In the genomic region with DNA sequence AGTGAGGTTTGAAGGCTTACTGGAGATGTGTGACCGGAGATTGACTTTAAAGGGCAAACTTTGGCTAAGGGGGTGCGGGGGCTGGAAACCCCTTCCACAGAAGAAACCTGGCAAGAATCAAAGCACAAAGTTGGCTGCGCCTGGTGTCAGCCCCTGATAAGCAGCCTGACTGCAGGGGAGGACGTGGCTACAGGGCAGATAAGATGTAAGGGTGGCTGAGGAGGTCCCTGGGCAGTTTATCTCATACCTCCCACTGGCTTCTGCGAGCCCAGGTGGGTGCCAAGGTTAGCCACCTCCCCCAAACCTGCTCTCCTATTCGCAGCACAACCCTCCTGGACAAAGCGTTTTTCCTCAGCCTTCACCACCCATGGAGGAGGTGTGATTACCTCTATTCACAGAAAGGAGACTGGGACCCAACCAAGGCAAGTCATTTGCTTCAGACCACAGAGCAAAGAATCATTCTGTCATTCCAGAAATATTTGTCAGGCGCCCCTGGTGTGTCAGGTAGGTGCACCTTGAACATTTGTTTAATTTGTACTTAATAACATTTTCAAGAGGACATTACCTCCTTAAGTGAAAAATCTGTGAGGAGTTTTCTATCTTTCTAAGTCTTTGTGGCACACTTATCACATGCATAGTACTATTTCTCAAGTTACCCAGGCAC, we compare ENCODE assay signal across 15 cellular contexts.
DNase-seq lines count a peak whose midpoint lies in the region; ATAC-seq and TF ChIP-seq lines count a peak whose summit lies in the region.
"Had no signal": no experiment of that assay in that cellular context is flagged by ENCODE, and none has a peak within 500 bp of the region (broad histone marks: within the 10 kb centered on the region; RNA-seq: fewer than 3 reads in every experiment).

No MANE protein-coding gene starts in this region.

- ATAC-seq in left lobe of liver (no peak), GM21825 (IDR thresholded peaks at IDR 0.05; ENCODE audit: unreplicated experiment) (no peak)
- ATAC-seq: GM23338; stimulated activated effector memory CD8-positive, alpha-beta T cell treated with anti-CD3 and anti-CD28 coated beads, Interleukin-12 subunit alpha, Interleukin-12 subunit beta, amount 100 ng/mL, for 72 hours had no signal

- H3K9ac ChIP-seq in rectal smooth muscle tissue (ENCODE audit: low read length), result no peak overlapping the region

- H3K36me3 ChIP-seq in ascending aorta, result no peaks in the 10 kb centered on the region
- no peaks in the 10 kb centered on the region for H3K36me3 ChIP-seq in rectal smooth muscle tissue (ENCODE audit: control insufficient read depth, insufficient read depth, low read length)

- H3K4me1 ChIP-seq in ascending aorta, result peaks cover 21 to 44% of the 10 kb centered on the region in 2 donors
- H3K4me1 ChIP-seq in rectal smooth muscle tissue (ENCODE audit: control insufficient read depth, insufficient read depth, low read length), result peaks cover 11% of the 10 kb centered on the region
- H3K4me1 ChIP-seq: foreskin keratinocyte had no signal

- no peak for TF ChIP-seq CTCF in ascending aorta (IDR thresholded peaks at IDR 0.05)
- TF ChIP-seq CTCF in GM13976 (IDR thresholded peaks at IDR 0.05; ENCODE audit: borderline replicate concordance, control extremely low read depth, extremely low read depth, insufficient read depth, missing control alignments), result no peak

- no peak overlapping the region for H3K4me3 ChIP-seq in ascending aorta
- no peak overlapping the region for H3K4me3 ChIP-seq in rectal smooth muscle tissue (ENCODE audit: low read length)
- H3K4me3 ChIP-seq: GM23338 had no signal

- peak overlapping the region; percentile 47 to 73 for H3K27ac ChIP-seq in ascending aorta
- peak overlapping the region; percentile 44 for H3K27ac ChIP-seq in rectal smooth muscle tissue (ENCODE audit: low read depth, low read length)

- intact Hi-C loops in ascending aorta (cut with DNase I), result loop anchor here (5.0 kb wide), 1 partner anchor 53 kb away; no protein-coding TSS in a partner anchor

- DNase-seq in CMK (ENCODE audit: low read depth) (peak; percentile 76), ascending aorta (ENCODE audit: low spot score in 2 of 2) (no peak), left lobe of liver (ENCODE audit: low spot score) (peak; percentile 41), GM13976 (ENCODE audit: low spot score) (no peak), amniotic stem cell (lab: John Stamatoyannopoulos, UW) (no peak)
- no peak for DNase-seq in activated CD4-positive, alpha-beta T cell treated with anti-CD3 and anti-CD28 coated beads, Interleukin-2, amount 50 U/mL, for 4 hours
- DNase-seq: activated gamma-delta T cell; effector CD8-positive, alpha-beta T cell; NCI-H1092; NCI-H2171 treated with DMSO at 0.1 percent for 48 hours had no signal

- no peaks in the 10 kb centered on the region for H3K27me3 ChIP-seq in ascending aorta
- H3K27me3 ChIP-seq in rectal smooth muscle tissue (ENCODE audit: control insufficient read depth, insufficient read depth, low read length), result no peaks in the 10 kb centered on the region
- H3K27me3 ChIP-seq: foreskin keratinocyte had no signal

- H3K9me3 ChIP-seq in ascending aorta, result peaks cover 0 to 4% of the 10 kb centered on the region in 2 donors

- in situ Hi-C loops in GM13976 (cut with MboI; ENCODE audit: low sequenced_read_pairs, unreplicated experiment), result no loop called here

Comparison
In these comparisons a context has a peak if more than half of its experiments do, and no peak if none do; other contexts are left out.
1. DNase-seq: peak in CMK (single experiment) and left lobe of liver (single experiment); none in ascending aorta (0 of 2), GM13976 (single experiment), amniotic stem cell (single experiment) and activated CD4-positive, alpha-beta T cell treated with anti-CD3 and anti-CD28 coated beads, Interleukin-2, amount 50 U/mL, for 4 hours (0 of 2).